In genomic region chr2:43791035-43791434, GRCh38 we compare ENCODE assay signal across 1 cellular context.
TF ChIP-seq lines count a peak whose summit lies in the region.

No MANE protein-coding gene starts in this region.

TF ChIP-seq in HCT116, 20 proteins besides CTCF, POLR2A, EP300 and RAD21 (continued from another document):
- TF ChIP-seq REST (IDR thresholded peaks at IDR 0.05; ENCODE audit: low read depth), result no peak
- TF ChIP-seq, protein P1, sequence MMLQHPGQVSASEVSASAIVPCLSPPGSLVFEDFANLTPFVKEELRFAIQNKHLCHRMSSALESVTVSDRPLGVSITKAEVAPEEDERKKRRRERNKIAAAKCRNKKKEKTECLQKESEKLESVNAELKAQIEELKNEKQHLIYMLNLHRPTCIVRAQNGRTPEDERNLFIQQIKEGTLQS (IDR thresholded peaks at IDR 0.05), result no peak
- no peak for TF ChIP-seq CBX3 (IDR thresholded peaks at IDR 0.05; ENCODE audit: low read depth)
- no peak for TF ChIP-seq ZFX (IDR thresholded peaks at IDR 0.05)
